1 cellular context compared by ENCODE assay signal in genomic region chr12:6786416-6787094, GRCh38.
TF ChIP-seq lines count a peak whose summit lies in the region.

No MANE protein-coding gene starts in this region.

TF ChIP-seq in H1, 55 proteins besides CTCF, POLR2A, EP300 and RAD21:
- no peak for TF ChIP-seq EZH2 (IDR thresholded peaks at IDR 0.05; ENCODE audit: low read depth, low read length, severe bottlenecking)
- 0 out of 2 replicates have a peak, but pooled peaks have one; percentile 15 for TF ChIP-seq TAF1 (IDR thresholded peaks at IDR 0.05; ENCODE audit: low read depth, low read length)
